10 cellular contexts compared by ENCODE assay signal in the genomic region with DNA sequence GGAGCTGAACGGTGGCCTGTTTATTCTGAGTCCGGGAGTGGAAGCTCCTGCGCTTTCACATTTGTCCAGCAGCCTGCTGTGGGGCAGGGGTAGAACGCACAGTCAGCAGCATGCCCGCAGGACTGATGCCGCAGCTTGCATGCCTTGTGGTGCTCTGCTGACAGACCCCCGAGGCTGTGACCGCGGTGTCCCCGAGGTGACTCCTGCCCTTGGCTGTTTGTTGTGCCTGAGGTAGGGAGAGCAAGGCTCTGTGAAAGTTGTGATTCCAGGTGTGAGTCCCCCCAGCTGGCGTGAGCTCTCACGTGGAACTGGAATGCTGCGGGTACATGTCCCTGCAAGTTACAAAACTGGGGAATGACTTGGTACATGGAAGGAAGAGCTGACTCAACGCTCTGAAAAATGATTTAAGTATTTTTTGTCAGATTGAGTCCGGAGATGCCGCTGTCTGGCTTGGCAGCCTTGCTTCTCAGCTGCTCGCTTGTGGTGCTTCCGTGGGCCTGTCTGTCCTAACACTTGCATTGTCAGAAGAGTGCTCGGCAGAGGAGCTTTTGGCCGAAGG. TPM values are rescaled to one million over a fixed set of nuclear protein-coding genes. Genes with fewer than 3 reads are reported as not detected.
DNase-seq lines count a peak whose midpoint lies in the region; ATAC-seq, FAIRE-seq and TF ChIP-seq lines count a peak whose summit lies in the region.
"Had no signal": no experiment of that assay in that cellular context is flagged by ENCODE, and none has a peak within 500 bp of the region (broad histone marks: within the 10 kb centered on the region; RNA-seq: fewer than 3 reads in every experiment).

No MANE protein-coding gene starts in this region.

- H3K9me3 ChIP-seq in A549 (no peaks in the 10 kb centered on the region), PC-9 (ENCODE audit: insufficient read depth, low read depth) (no peaks in the 10 kb centered on the region), HAP-1 (no peaks in the 10 kb centered on the region)
- H3K9me3 ChIP-seq in naive thymus-derived CD4-positive, alpha-beta T cell (ENCODE audit: control insufficient read depth in 2 of 3, low read length in 3 of 3): no peaks in the 10 kb centered on the region

- no peaks in the 10 kb centered on the region for H3K9me3 Mint-ChIP-seq in naive thymus-derived CD4-positive, alpha-beta T cell
- H3K9me3 Mint-ChIP-seq in effector memory CD8-positive, alpha-beta T cell: no peaks in the 10 kb centered on the region

- ATAC-seq in A549 (no peak), GM19324 (IDR thresholded peaks at IDR 0.05; ENCODE audit: low FRiP score, unreplicated experiment) (no peak), GM21723 (IDR thresholded peaks at IDR 0.05; ENCODE audit: unreplicated experiment) (no peak)
- ATAC-seq in naive thymus-derived CD4-positive, alpha-beta T cell: no peak
- no peak for ATAC-seq in effector memory CD8-positive, alpha-beta T cell (replicated peaks)

- H3K27ac ChIP-seq in A549 (peak overlapping the region; percentile 81 to 88), PC-9 (peak overlapping the region; percentile 57; the same call in 1 of the 2 replicates)
- H3K27ac ChIP-seq in naive thymus-derived CD4-positive, alpha-beta T cell (ENCODE audit: low read depth, low read length): peak overlapping the region; percentile 62

- H3K4me1 Mint-ChIP-seq in naive thymus-derived CD4-positive, alpha-beta T cell: peaks cover 42 to 58% (median 55%) of the 10 kb centered on the region in 7 donors
- H3K4me1 Mint-ChIP-seq in effector memory CD8-positive, alpha-beta T cell (ENCODE audit: low read depth in 2 of 2): peaks cover 38 to 44% of the 10 kb centered on the region in 2 donors

- CTCF ChIA-PET in A549 (lab: Yijun Ruan, JAX) (interaction anchor here (0.5 to 7.6 kb wide), 14 partner anchors 9 to 303 kb away, joined by 3 to 76 read pairs (median 5); a partner anchor contains a TSS), PC-9 (lab: Charles Lee) (no interaction called here)
- CTCF ChIA-PET in naive thymus-derived CD4-positive, alpha-beta T cell (lab: Charles Lee): interaction anchor here (0.6 to 2.6 kb wide), 9 partner anchors 9 to 393 kb away, joined by 3 to 13 read pairs (median 4); no protein-coding TSS in a partner anchor

- peak overlapping the region in 6 of 9 donors; percentile 81 to 98 (median 92) for H3K27ac Mint-ChIP-seq in naive thymus-derived CD4-positive, alpha-beta T cell
- peak overlapping the region in 1 of 2 donors; percentile 42 for H3K27ac Mint-ChIP-seq in effector memory CD8-positive, alpha-beta T cell

- in situ Hi-C loops in HAP-1 (cut with MboI; ENCODE audit: low sequenced_read_pairs): no loop called here

- no peak for FAIRE-seq in A549 (lab: Jason Lieb, UNC)

- TF ChIP-seq CTCF in A549 (IDR thresholded peaks at IDR 0.05) (no peak), PC-9 (conservative IDR thresholded peaks at IDR 0.05) (no peak)

- WGBS in A549 (ENCODE audit: missing lambda C conversion rate): 86% methylated on average over 16 of the region's 20 CpGs

- peak overlapping the region in 6 of 10 donors; percentile 13 to 78 (median 43) for H3K4me3 Mint-ChIP-seq in naive thymus-derived CD4-positive, alpha-beta T cell
- H3K4me3 Mint-ChIP-seq in effector memory CD8-positive, alpha-beta T cell: no peak overlapping the region

- BruUV-seq in PC-9 (replicated peaks; lab: Mats Ljungman, UMichigan): no TSS peak

- peaks cover 52% of the 10 kb centered on the region for H3F3A ChIP-seq in PC-9 (ENCODE audit: insufficient read depth, low read depth)

- no peak for DNase-seq in A549 (ENCODE audit: low read depth in 1 of 2, low spot score in 1 of 2)
- no peak for DNase-seq in PC-9
- peak; percentile 49 to 52 for DNase-seq in erythroblast (lab: John Stamatoyannopoulos, UW)
- no peak for DNase-seq in naive thymus-derived CD4-positive, alpha-beta T cell
- DNase-seq in HAP-1 (ENCODE audit: low spot score in 2 of 2): no peak
- no peak for DNase-seq in effector memory CD8-positive, alpha-beta T cell
- DNase-seq: hypothalamus; stimulated activated CD4-positive, alpha-beta T cell treated with anti-CD3 and anti-CD28 coated beads, Interleukin-2, amount 100 ng/mL, for 48 hours had no signal

- H3K9me2 ChIP-seq in PC-9 (ENCODE audit: insufficient read depth): no peaks in the 10 kb centered on the region

- H3K36me3 Mint-ChIP-seq in naive thymus-derived CD4-positive, alpha-beta T cell: peaks cover 0 to 4% (median 0%) of the 10 kb centered on the region in 5 donors
- peaks cover 6% of the 10 kb centered on the region for H3K36me3 Mint-ChIP-seq in effector memory CD8-positive, alpha-beta T cell (ENCODE audit: insufficient read depth)

- peaks cover 89% of the 10 kb centered on the region for H3K79me2 ChIP-seq in PC-9 (ENCODE audit: low read depth)

- H3K4me2 ChIP-seq in A549 (peak overlapping the region; percentile 65; the same call in 2 of the 3 replicates), PC-9 (no peak overlapping the region)

- POLR2A ChIA-PET in A549 (lab: Yijun Ruan, JAX): interaction anchor here (1.4 kb wide), 1 partner anchor 10 kb away, joined by 3 read pairs; no protein-coding TSS in a partner anchor
- POLR2A ChIA-PET in PC-9 (lab: Charles Lee; ENCODE audit: unreplicated experiment): no interaction called here
- POLR2A ChIA-PET in naive thymus-derived CD4-positive, alpha-beta T cell (lab: Charles Lee): interaction anchor here (0.6 to 9.7 kb wide), 5 partner anchors 8 to 290 kb away, joined by 3 to 150 read pairs (median 7); a partner anchor contains a TSS

- no peak overlapping the region for H3K4me3 ChIP-seq in A549
- no peak overlapping the region for H3K4me3 ChIP-seq in PC-9
- no peak overlapping the region for H3K4me3 ChIP-seq in naive thymus-derived CD4-positive, alpha-beta T cell (ENCODE audit: low read length)
- no peak overlapping the region for H3K4me3 ChIP-seq in HAP-1

- no peaks in the 10 kb centered on the region for H3K27me3 Mint-ChIP-seq in naive thymus-derived CD4-positive, alpha-beta T cell
- H3K27me3 Mint-ChIP-seq in effector memory CD8-positive, alpha-beta T cell: no peaks in the 10 kb centered on the region

- no peak for TF ChIP-seq RAD21 in A549 (conservative IDR thresholded peaks at IDR 0.05 in 1 of 2, IDR thresholded peaks at IDR 0.05 in 1 of 2)

- H4K20me1 ChIP-seq in PC-9 (ENCODE audit: insufficient read depth): peaks cover 18% of the 10 kb centered on the region

- TF ChIP-seq EP300 in A549 (IDR thresholded peaks at IDR 0.05): no peak

- no peak overlapping the region for H2AFZ ChIP-seq in PC-9

- H3K36me3 ChIP-seq in PC-9 (ENCODE audit: low read depth) (no peaks in the 10 kb centered on the region), HAP-1 (replicated peaks) (no peaks in the 10 kb centered on the region)
- no peaks in the 10 kb centered on the region for H3K36me3 ChIP-seq in naive thymus-derived CD4-positive, alpha-beta T cell (ENCODE audit: control insufficient read depth in 2 of 3, insufficient read depth in 3 of 3, low read length in 3 of 3)

- TF ChIP-seq POLR2A in A549 (IDR thresholded peaks at IDR 0.05; ENCODE audit: low read length) (no peak), erythroblast (IDR thresholded peaks at IDR 0.05; ENCODE audit: low read length) (no peak)

- intact Hi-C loops in PC-9 (cut with micrococcal nuclease; ENCODE audit: unreplicated experiment): no loop called here
- intact Hi-C loops in naive thymus-derived CD4-positive, alpha-beta T cell (cut with micrococcal nuclease): no loop called here

- H3K4me1 ChIP-seq in A549 (peaks cover 78% of the 10 kb centered on the region), PC-9 (replicated peaks; ENCODE audit: insufficient read depth) (peaks cover 38% of the 10 kb centered on the region), HAP-1 (no peaks in the 10 kb centered on the region)
- H3K4me1 ChIP-seq in naive thymus-derived CD4-positive, alpha-beta T cell (ENCODE audit: control insufficient read depth in 2 of 2, insufficient read depth in 2 of 2, low read length in 2 of 2): peaks cover 24 to 81% of the 10 kb centered on the region in 2 donors

- H3K27me3 ChIP-seq in PC-9 (ENCODE audit: insufficient read depth, low read depth): no peaks in the 10 kb centered on the region
- no peaks in the 10 kb centered on the region for H3K27me3 ChIP-seq in naive thymus-derived CD4-positive, alpha-beta T cell (ENCODE audit: control insufficient read depth in 2 of 2, insufficient read depth in 2 of 2, low read length in 2 of 2)
- H3K27me3 ChIP-seq in HAP-1 (ENCODE audit: low read depth): no peaks in the 10 kb centered on the region

TF ChIP-seq in A549, 52 proteins besides CTCF, POLR2A, EP300 and RAD21:
- TF ChIP-seq MAFK (IDR thresholded peaks at IDR 0.05; ENCODE audit: partially characterized antibody): peak; percentile 55
- no peak for TF ChIP-seq CBX2 (IDR thresholded peaks at IDR 0.05; ENCODE audit: borderline replicate concordance, low read depth)

RNA-seq across cellular contexts. Expression of a gene that starts 18.1 kb away (rescaled TPM):
- polyA plus RNA-seq in A549 (2011; rRNA removed): 7.0 and 11.6 TPM in 2 replicates
- polyA plus RNA-seq in A549 (2012; cell fraction: cytosol; rRNA removed): 11.5 and 15.8 TPM in 2 replicates
- 36.8 and 38.6 TPM in 2 replicates for polyA plus RNA-seq in A549 (2012; cell fraction: nucleus; rRNA removed)
- polyA plus RNA-seq in A549 (2017; fragmentation: RNase III; extraction: RNeasy Plus Mini Kit Qiagen cat#74134 plus additional on column Dnase treatment): 18.1 to 21.4 TPM (median 21.2 TPM) in 3 replicates
- 19.7 and 23.3 TPM in 2 replicates for polyA minus RNA-seq in A549 (2011; rRNA and poly(A)+ RNA removed)
- total RNA-seq in PC-9 (2021): 62.1 and 83.3 TPM in 2 replicates
- 100 to 1,000 TPM in 4 of 5 experiments, 10 to 100 TPM in 1; 57.0 to 123 (median 115) TPM for total RNA-seq in naive thymus-derived CD4-positive, alpha-beta T cell
- polyA plus RNA-seq in naive thymus-derived CD4-positive, alpha-beta T cell: 10 to 100 TPM; 17.4 to 29.8 TPM

Comparison
In these comparisons a context has a peak if more than half of its experiments do, and no peak if none do; other contexts are left out.
1. DNase-seq: peak in erythroblast (2 of 2); none in A549 (0 of 2), PC-9 (0 of 2), naive thymus-derived CD4-positive, alpha-beta T cell (0 of 9), HAP-1 (0 of 2) and effector memory CD8-positive, alpha-beta T cell (0 of 3).
2. H3K4me3 Mint-ChIP-seq: peak in naive thymus-derived CD4-positive, alpha-beta T cell (6 of 10); none in effector memory CD8-positive, alpha-beta T cell (0 of 2).
3. Peak in every context shown above with its lines, with median percentiles within 50 percentile points of each other: H3K27ac ChIP-seq.